ENCODE assay signal across 13 cellular contexts in genomic region chr13:44876782-44877324, GRCh38.
A peak's percentile ranks its signal among the peaks of the same experiment; 100 is the strongest.
DNase-seq lines count a peak whose midpoint lies in the region; ATAC-seq and TF ChIP-seq lines count a peak whose summit lies in the region.
"Had no signal": no experiment of that assay in that cellular context is flagged by ENCODE, and none has a peak within 500 bp of the region (broad histone marks: within the 10 kb centered on the region; RNA-seq: fewer than 3 reads in every experiment).

No MANE protein-coding gene starts in this region.

- no peak for ATAC-seq in GM19463 (IDR thresholded peaks at IDR 0.05; ENCODE audit: unreplicated experiment)
- no peak for ATAC-seq in GM19397 (IDR thresholded peaks at IDR 0.05; ENCODE audit: unreplicated experiment)
- ATAC-seq in esophagus mucosa: no peak
- ATAC-seq in GM19023 (IDR thresholded peaks at IDR 0.05; ENCODE audit: unreplicated experiment): no peak

- no peak for DNase-seq in AG04450 (ENCODE audit: low read depth, low spot score)
- DNase-seq in SK-MEL-5 (ENCODE audit: low read depth, low spot score): peak; percentile 26
- DNase-seq in hepatocyte (ENCODE audit: low spot score): no peak
- DNase-seq: dorsolateral prefrontal cortex, EL, kidney, NCI-H226 had no signal

- H2AFZ ChIP-seq in hepatocyte: no peak overlapping the region

- POLR2A ChIA-PET in AG04450 (lab: Yijun Ruan, JAX): no interaction called here

- CTCF ChIA-PET in AG04450 (lab: Charles Lee): interaction anchor here (0.8 kb wide), 1 partner anchor 394 kb away, joined by 4 read pairs; no protein-coding TSS in a partner anchor

- peak overlapping the region; percentile 21 for H3K27ac ChIP-seq in AG04450 (ENCODE audit: low read depth, low read length)
- H3K27ac ChIP-seq in DOHH2 (ENCODE audit: low read depth, low read length): no peak overlapping the region
- no peak overlapping the region for H3K27ac ChIP-seq in hepatocyte
- H3K27ac ChIP-seq: dorsolateral prefrontal cortex, ovary had no signal

- H4K20me1 ChIP-seq in DOHH2 (ENCODE audit: control insufficient read depth, insufficient read depth, low read depth, low read length) (no peaks in the 10 kb centered on the region), hepatocyte (ENCODE audit: insufficient read depth, poor library complexity, severe bottlenecking) (no peaks in the 10 kb centered on the region)

- H3K27me3 ChIP-seq in AG04450 (ENCODE audit: control insufficient read depth, insufficient read depth, low read length) (no peaks in the 10 kb centered on the region), DOHH2 (ENCODE audit: control insufficient read depth, low read length) (no peaks in the 10 kb centered on the region), hepatocyte (no peaks in the 10 kb centered on the region)
- H3K27me3 ChIP-seq: ovary had no signal

- no peaks in the 10 kb centered on the region for H3K36me3 ChIP-seq in DOHH2 (ENCODE audit: control insufficient read depth, low read length)
- H3K36me3 ChIP-seq in hepatocyte (replicated peaks; ENCODE audit: insufficient read depth, low read depth): no peaks in the 10 kb centered on the region
- H3K36me3 ChIP-seq: ovary had no signal

- TF ChIP-seq CTCF in AG04450 (IDR thresholded peaks at IDR 0.05; ENCODE audit: low read depth, low read length): no peak; the same call in 1 of the 2 replicates
- peak; percentile 30 for TF ChIP-seq CTCF in DOHH2 (IDR thresholded peaks at IDR 0.05; ENCODE audit: low read depth, low read length, poor library complexity, severe bottlenecking)
- TF ChIP-seq CTCF in hepatocyte (IDR thresholded peaks at IDR 0.05; ENCODE audit: poor library complexity): peak; percentile 11

- H3K4me2 ChIP-seq in DOHH2 (ENCODE audit: low read length): no peak overlapping the region
- H3K4me2 ChIP-seq in hepatocyte: no peak overlapping the region

- no peaks in the 10 kb centered on the region for H3F3A ChIP-seq in DOHH2 (ENCODE audit: control insufficient read depth, insufficient read depth)

- peaks cover 11% of the 10 kb centered on the region for H3K9me3 ChIP-seq in AG04450 (ENCODE audit: control insufficient read depth, insufficient read depth, low read length)
- no peaks in the 10 kb centered on the region for H3K9me3 ChIP-seq in DOHH2 (ENCODE audit: control insufficient read depth, insufficient read depth, low read length)
- no peaks in the 10 kb centered on the region for H3K9me3 ChIP-seq in hepatocyte (ENCODE audit: low read depth)
- H3K9me3 ChIP-seq: ovary had no signal

- H3K9me2 ChIP-seq in DOHH2 (replicated peaks; ENCODE audit: control insufficient read depth, low read length): no peaks in the 10 kb centered on the region
- H3K9me2 ChIP-seq in hepatocyte (replicated peaks; ENCODE audit: insufficient read depth): no peaks in the 10 kb centered on the region

- H3K79me2 ChIP-seq in DOHH2 (ENCODE audit: control insufficient read depth, low read length): no peaks in the 10 kb centered on the region
- no peaks in the 10 kb centered on the region for H3K79me2 ChIP-seq in hepatocyte

- WGBS in hepatocyte (ENCODE audit: low lambda C conversion rate, missing lambda C conversion rate): 87% methylated on average over 22 of the region's 22 CpGs

- no peaks in the 10 kb centered on the region for H3K4me1 ChIP-seq in DOHH2 (ENCODE audit: control insufficient read depth, low read length)
- no peaks in the 10 kb centered on the region for H3K4me1 ChIP-seq in hepatocyte (ENCODE audit: insufficient read depth)

- no peak overlapping the region for H3K4me3 ChIP-seq in AG04450 (ENCODE audit: low read depth, low read length)
- no peak overlapping the region for H3K4me3 ChIP-seq in DOHH2 (ENCODE audit: low read length)
- H3K4me3 ChIP-seq in hepatocyte: no peak overlapping the region
- H3K4me3 ChIP-seq: dorsolateral prefrontal cortex, ovary had no signal

- in situ Hi-C loops in SK-MEL-5 (cut with HindIII; ENCODE audit: low pct_unique_long_range_greater_than_20kb, low sequenced_read_pairs): no loop called here
